ENCODE assay signal across 8 cellular contexts in genomic region chr6:146785001-146785585, GRCh38.
DNase-seq lines count a peak whose midpoint lies in the region; ATAC-seq and TF ChIP-seq lines count a peak whose summit lies in the region.

No MANE protein-coding gene starts in this region.

- H3K27ac Mint-ChIP-seq in activated CD4-positive, alpha-beta T cell treated with anti-CD3 and anti-CD28 coated beads, Interleukin-2, amount 10 ng/mL, durations not matched to agents 24 days and 14 days, result no peak overlapping the region

- no peaks in the 10 kb centered on the region for H3K79me2 ChIP-seq in DOHH2 (ENCODE audit: control insufficient read depth, low read length)

- H3K27me3 Mint-ChIP-seq in activated CD4-positive, alpha-beta T cell treated with anti-CD3 and anti-CD28 coated beads, Interleukin-2, amount 10 ng/mL, durations not matched to agents 24 days and 14 days, result peaks cover 6% of the 10 kb centered on the region

- no peaks in the 10 kb centered on the region for H3F3A ChIP-seq in DOHH2 (ENCODE audit: control insufficient read depth, insufficient read depth)

- peaks cover 5% of the 10 kb centered on the region for H3K4me1 Mint-ChIP-seq in activated CD4-positive, alpha-beta T cell treated with anti-CD3 and anti-CD28 coated beads, Interleukin-2, amount 10 ng/mL, durations not matched to agents 24 days and 14 days

- ATAC-seq in GM19351 (IDR thresholded peaks at IDR 0.05; ENCODE audit: unreplicated experiment), result peak; percentile 98
- ATAC-seq in HG03159 (IDR thresholded peaks at IDR 0.05; ENCODE audit: unreplicated experiment), result peak; percentile 94
- peak; percentile 86 for ATAC-seq in upper lobe of right lung

- H3K27ac ChIP-seq in DOHH2 (ENCODE audit: low read depth, low read length) (no peak overlapping the region), upper lobe of right lung (no peak overlapping the region)

- H3K36me3 ChIP-seq in DOHH2 (ENCODE audit: control insufficient read depth, low read length), result no peaks in the 10 kb centered on the region
- no peaks in the 10 kb centered on the region for H3K36me3 ChIP-seq in upper lobe of right lung

- no peak overlapping the region for H3K4me3 ChIP-seq in DOHH2 (ENCODE audit: low read length)
- H3K4me3 ChIP-seq in upper lobe of right lung, result no peak overlapping the region

- H3K4me1 ChIP-seq in DOHH2 (ENCODE audit: control insufficient read depth, low read length) (no peaks in the 10 kb centered on the region), upper lobe of right lung (no peaks in the 10 kb centered on the region)

- TF ChIP-seq CTCF in DOHH2 (IDR thresholded peaks at IDR 0.05; ENCODE audit: low read depth, low read length, poor library complexity, severe bottlenecking) (peak; percentile 79), upper lobe of right lung (IDR thresholded peaks at IDR 0.05) (peak; percentile 57)

- no peaks in the 10 kb centered on the region for H4K20me1 ChIP-seq in DOHH2 (ENCODE audit: control insufficient read depth, insufficient read depth, low read depth, low read length)

- no peak overlapping the region for H3K4me2 ChIP-seq in DOHH2 (ENCODE audit: low read length)

- H3K9me3 ChIP-seq in DOHH2 (ENCODE audit: control insufficient read depth, insufficient read depth, low read length) (no peaks in the 10 kb centered on the region), upper lobe of right lung (no peaks in the 10 kb centered on the region)

- no peak overlapping the region for H3K4me3 Mint-ChIP-seq in activated CD4-positive, alpha-beta T cell treated with anti-CD3 and anti-CD28 coated beads, Interleukin-2, amount 10 ng/mL, durations not matched to agents 24 days and 14 days

- no peaks in the 10 kb centered on the region for H3K9me3 Mint-ChIP-seq in activated CD4-positive, alpha-beta T cell treated with anti-CD3 and anti-CD28 coated beads, Interleukin-2, amount 10 ng/mL, durations not matched to agents 24 days and 14 days

- H3K36me3 Mint-ChIP-seq in activated CD4-positive, alpha-beta T cell treated with anti-CD3 and anti-CD28 coated beads, Interleukin-2, amount 10 ng/mL, durations not matched to agents 24 days and 14 days (ENCODE audit: low read depth), result no peaks in the 10 kb centered on the region

- intact Hi-C loops in activated CD4-positive, alpha-beta T cell treated with anti-CD3 and anti-CD28 coated beads, Interleukin-2, amount 10 ng/mL, durations not matched to agents 24 days and 14 days (cut with micrococcal nuclease), result no loop called here
- intact Hi-C loops in upper lobe of right lung (cut with DNase I), result no loop called here

- H3K27me3 ChIP-seq in DOHH2 (ENCODE audit: control insufficient read depth, low read length) (peaks cover 3% of the 10 kb centered on the region; the same call in 1 of the 2 replicates), upper lobe of right lung (no peaks in the 10 kb centered on the region)

- H3K9me2 ChIP-seq in DOHH2 (replicated peaks; ENCODE audit: control insufficient read depth, low read length), result no peaks in the 10 kb centered on the region

- DNase-seq in NCI-H2171 (lab: John Stamatoyannopoulos, UW) (peak; percentile 37), iPS DF 4.7 (ENCODE audit: extremely low read depth, low spot score) (peak; percentile 25), upper lobe of right lung (no peak), epidermal melanocyte (ENCODE audit: insufficient read length, low spot score) (no peak)
- DNase-seq in activated CD4-positive, alpha-beta T cell treated with anti-CD3 and anti-CD28 coated beads, Interleukin-2, amount 10 ng/mL, durations not matched to agents 24 days and 14 days, result peak; percentile 80

Comparison
In these comparisons a context has a peak if more than half of its experiments do, and no peak if none do; other contexts are left out.
1. DNase-seq: peak in NCI-H2171 (single experiment), activated CD4-positive, alpha-beta T cell treated with anti-CD3 and anti-CD28 coated beads, Interleukin-2, amount 10 ng/mL, durations not matched to agents 24 days and 14 days (single experiment) and iPS DF 4.7 (single experiment); none in upper lobe of right lung (single experiment) and epidermal melanocyte (single experiment).
2. Peak in every context shown above with its lines, with median percentiles within 50 percentile points of each other: ATAC-seq.